Comparison of ENCODE assay signal across 18 cellular contexts in the genomic region with DNA sequence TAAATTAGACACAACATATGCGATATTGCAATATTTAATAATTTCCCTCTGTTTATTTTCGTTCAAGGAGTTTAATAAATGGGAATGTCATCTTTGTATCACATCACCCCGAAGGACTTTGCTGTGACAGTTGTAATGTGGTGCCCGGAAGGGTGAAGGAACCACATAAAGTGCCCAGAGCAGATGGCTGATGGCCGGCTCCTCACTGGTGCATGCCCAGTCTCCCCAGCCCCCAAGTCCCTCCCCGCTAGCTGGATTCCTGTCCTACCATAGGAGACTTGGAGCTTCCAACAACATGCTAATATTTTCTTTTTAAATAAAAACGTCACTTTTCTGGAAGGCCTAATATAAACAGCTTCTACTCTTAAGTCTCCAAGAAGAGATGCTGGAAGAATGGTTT.
DNase-seq lines count a peak whose midpoint lies in the region; TF ChIP-seq lines count a peak whose summit lies in the region.
"Had no signal": no experiment of that assay in that cellular context is flagged by ENCODE, and none has a peak within 500 bp of the region (broad histone marks: within the 10 kb centered on the region; RNA-seq: fewer than 3 reads in every experiment).

No MANE protein-coding gene starts in this region.

- H3K4me3 Mint-ChIP-seq in HFFc6: no peak overlapping the region
- H3K4me3 Mint-ChIP-seq: B cell; CD4-positive, alpha-beta T cell had no signal

- H3K4me1 Mint-ChIP-seq in HFFc6 (ENCODE audit: low read depth): peaks cover 68% of the 10 kb centered on the region
- H3K4me1 Mint-ChIP-seq: B cell had no signal

- H2AFZ ChIP-seq in ACC112 (ENCODE audit: low read length, unreplicated experiment): peak overlapping the region; percentile 55
- no peak overlapping the region for H2AFZ ChIP-seq in osteoblast (ENCODE audit: low read length)

- intact Hi-C loops in uterus (cut with DNase I; ENCODE audit: low total_unique reads): no loop called here

- peaks cover 7% of the 10 kb centered on the region for H3K36me3 Mint-ChIP-seq in HFFc6 (ENCODE audit: low read depth)

- H3K27me3 ChIP-seq in ACC112 (ENCODE audit: insufficient read depth, low read length): no peaks in the 10 kb centered on the region
- H3K27me3 ChIP-seq in brain microvascular endothelial cell (replicated peaks): no peaks in the 10 kb centered on the region
- no peaks in the 10 kb centered on the region for H3K27me3 ChIP-seq in osteoblast (ENCODE audit: insufficient read depth, low read length)
- no peaks in the 10 kb centered on the region for H3K27me3 ChIP-seq in uterus

- in situ Hi-C loops in brain microvascular endothelial cell (cut with HindIII; ENCODE audit: low pct_ligation_motif_present, low sequenced_read_pairs): no loop called here

- H3K79me2 ChIP-seq in ACC112 (ENCODE audit: control insufficient read depth, insufficient read depth, low read length, unreplicated experiment) (no peaks in the 10 kb centered on the region), osteoblast (ENCODE audit: insufficient read depth, low read length) (no peaks in the 10 kb centered on the region)

- H4K20me1 ChIP-seq in osteoblast (ENCODE audit: insufficient read depth, low read length): no peaks in the 10 kb centered on the region

- H3K27ac Mint-ChIP-seq in HFFc6: peak overlapping the region; percentile 90
- H3K27ac Mint-ChIP-seq: B cell; CD4-positive, alpha-beta T cell had no signal

- H3K36me3 ChIP-seq in ACC112 (ENCODE audit: insufficient read depth, low read length): no peaks in the 10 kb centered on the region
- no peaks in the 10 kb centered on the region for H3K36me3 ChIP-seq in brain microvascular endothelial cell (replicated peaks)
- H3K36me3 ChIP-seq in osteoblast (ENCODE audit: insufficient read depth, low read length): no peaks in the 10 kb centered on the region
- H3K36me3 ChIP-seq in uterus: no peaks in the 10 kb centered on the region

- TF ChIP-seq CTCF in HFFc6 (IDR thresholded peaks at IDR 0.05) (no peak), brain microvascular endothelial cell (IDR thresholded peaks at IDR 0.05; ENCODE audit: low read depth, low read length, missing control alignments) (no peak), osteoblast (IDR thresholded peaks at IDR 0.05; ENCODE audit: extremely low read depth, low read depth, low read length) (no peak), uterus (IDR thresholded peaks at IDR 0.05) (no peak)

- no peak for DNase-seq in HFFc6
- DNase-seq in brain microvascular endothelial cell: no peak
- DNase-seq in osteoblast (ENCODE audit: insufficient read length, low spot score, missing footprints): no peak
- DNase-seq in T-helper 2 cell: no peak
- DNase-seq in uterus: no peak
- no peak for DNase-seq in activated CD4-positive, alpha-beta T cell treated with anti-CD3 and anti-CD28 coated beads, Interleukin-2, amount 50 U/mL, for 48 hours
- no peak for DNase-seq in DMS153 (lab: John Stamatoyannopoulos, UW)
- DNase-seq: 8988T; ACHN; C1 segment of cervical spinal cord; Calu3; CD4-positive, alpha-beta T cell; DMS 273 treated with DMSO at 0.1 percent for 48 hours; DMS79 treated with DMSO at 0.1 percent for 48 hours; GDM1 had no signal

- H3K9me3 Mint-ChIP-seq in HFFc6: no peaks in the 10 kb centered on the region
- H3K9me3 Mint-ChIP-seq: CD4-positive, alpha-beta T cell had no signal

- H3K9me3 ChIP-seq in osteoblast (ENCODE audit: low read depth, low read length) (no peaks in the 10 kb centered on the region), uterus (no peaks in the 10 kb centered on the region)

- no peak for TF ChIP-seq POLR2A in uterus (IDR thresholded peaks at IDR 0.05)

- no peaks in the 10 kb centered on the region; the same call in 1 of the 2 replicates for H3K27me3 Mint-ChIP-seq in HFFc6 (ENCODE audit: insufficient read depth)
- H3K27me3 Mint-ChIP-seq: B cell; CD4-positive, alpha-beta T cell had no signal

- H3K27ac ChIP-seq in ACC112 (ENCODE audit: low read depth, low read length): peak overlapping the region; percentile 85
- peak overlapping the region; percentile 84 for H3K27ac ChIP-seq in brain microvascular endothelial cell
- H3K27ac ChIP-seq in osteoblast (ENCODE audit: low read depth, low read length): peak overlapping the region; percentile 98
- no peak overlapping the region for H3K27ac ChIP-seq in uterus
- H3K27ac ChIP-seq: HL-60 had no signal

- H3K4me1 ChIP-seq in ACC112 (ENCODE audit: control insufficient read depth, insufficient read depth, low read length, unreplicated experiment) (peaks cover 27% of the 10 kb centered on the region), osteoblast (ENCODE audit: insufficient read depth, low read length) (peaks cover 50% of the 10 kb centered on the region), uterus (no peaks in the 10 kb centered on the region)

- H3K4me3 ChIP-seq in ACC112 (ENCODE audit: low read depth, low read length) (no peak overlapping the region), brain microvascular endothelial cell (ENCODE audit: low read depth, low read length) (no peak overlapping the region), osteoblast (ENCODE audit: insufficient read depth, low read length) (no peak overlapping the region), uterus (no peak overlapping the region)

- peak overlapping the region; percentile 58 for H3K4me2 ChIP-seq in osteoblast (ENCODE audit: insufficient read depth, low read length)

Comparison
In these comparisons a context has a peak if more than half of its experiments do, and no peak if none do; other contexts are left out.
1. H3K27ac ChIP-seq: peak in ACC112 (single experiment), brain microvascular endothelial cell (single experiment) and osteoblast (single experiment); none in uterus (0 of 2).